14 cellular contexts compared by ENCODE assay signal in the genomic region with DNA sequence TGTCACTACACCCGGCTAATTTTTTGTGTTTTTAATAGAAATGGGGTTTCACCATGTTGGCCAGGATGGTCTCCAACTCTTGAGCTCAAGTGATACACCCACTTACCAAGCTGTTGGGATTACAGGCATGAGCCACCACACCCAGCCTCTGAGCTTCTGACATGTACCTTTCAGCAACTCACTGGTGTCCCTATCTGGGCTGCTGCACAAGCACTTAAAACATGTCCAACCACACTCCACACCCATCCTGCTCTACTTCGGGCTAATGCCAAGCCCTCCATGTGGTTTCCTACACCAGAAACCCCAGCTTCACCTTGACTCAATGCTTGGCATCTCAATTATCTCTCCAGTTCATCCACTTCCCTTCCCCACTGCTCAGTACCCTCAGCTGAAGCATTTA. TPM values are rescaled to one million over a fixed set of nuclear protein-coding genes. Genes with fewer than 3 reads are reported as not detected.
"Had no signal": no experiment of that assay in that cellular context is flagged by ENCODE, and none has a peak within 500 bp of the region (broad histone marks: within the 10 kb centered on the region; RNA-seq: fewer than 3 reads in every experiment).

No MANE protein-coding gene starts in this region.

- H3K27ac ChIP-seq: ovary, transverse colon, VCaP had no signal

- H3K27ac Mint-ChIP-seq: activated CD4-positive, alpha-beta memory T cell treated with anti-CD3 and anti-CD28 coated beads for 36 hours; nephron had no signal

- H3K36me3 ChIP-seq: ovary had no signal

- DNase-seq: activated CD4-positive, alpha-beta memory T cell treated with anti-CD3 and anti-CD28 coated beads for 36 hours; activated gamma-delta T cell; activated T-cell treated with anti-CD3 and anti-CD28 coated beads, Interleukin-2, amount 50 U/mL, for 4 hours; caudate nucleus; cortex of kidney; effector memory CD4-positive, alpha-beta T cell; immature natural killer cell; ovary; small intestine; T1000; transverse colon had no signal

- H3K27me3 ChIP-seq: ovary, transverse colon had no signal

- ATAC-seq: activated T-cell treated with anti-CD3 and anti-CD28 coated beads, Interleukin-2, amount 50 U/mL, for 4 hours had no signal

- H3K4me3 ChIP-seq: ovary, transverse colon had no signal

- H3K4me3 Mint-ChIP-seq: activated CD4-positive, alpha-beta memory T cell treated with anti-CD3 and anti-CD28 coated beads for 36 hours; activated T-cell treated with anti-CD3 and anti-CD28 coated beads, Interleukin-2, amount 50 U/mL, for 4 hours; immature natural killer cell; nephron had no signal

- H3K27me3 Mint-ChIP-seq: activated CD4-positive, alpha-beta memory T cell treated with anti-CD3 and anti-CD28 coated beads for 36 hours had no signal

- H3K9me3 Mint-ChIP-seq: activated CD4-positive, alpha-beta memory T cell treated with anti-CD3 and anti-CD28 coated beads for 36 hours; activated T-cell treated with anti-CD3 and anti-CD28 coated beads, Interleukin-2, amount 50 U/mL, for 4 hours; immature natural killer cell; nephron had no signal

- H3K9me3 ChIP-seq: ovary, transverse colon had no signal

RNA-seq across cellular contexts. Expression of a gene that starts 51.2 kb away (rescaled TPM):
- total RNA-seq: activated CD4-positive, alpha-beta memory T cell treated with anti-CD3 and anti-CD28 coated beads for 36 hours; epithelial cell of proximal tubule had no signal
